Comparison of ENCODE assay signal across 28 cellular contexts in the genomic region with DNA sequence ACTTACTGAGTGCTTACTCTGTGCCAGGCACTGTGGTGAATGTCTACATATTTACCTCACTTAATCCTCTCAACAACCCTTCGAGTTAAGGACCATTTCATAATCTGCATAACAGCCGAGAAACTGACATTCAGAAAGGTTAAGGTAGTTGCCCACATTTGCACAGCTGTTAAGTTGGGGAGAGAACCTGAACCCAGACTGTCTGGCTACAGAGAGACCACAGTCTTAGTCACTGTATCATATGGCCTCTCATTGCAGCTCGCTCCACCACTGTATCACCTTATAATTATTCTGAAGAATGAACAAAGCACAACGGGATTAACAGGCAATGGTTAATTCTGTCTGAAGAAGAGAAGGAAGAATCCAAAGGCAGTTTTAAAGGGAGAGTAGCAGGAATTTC.
DNase-seq lines count a peak whose midpoint lies in the region; ATAC-seq and TF ChIP-seq lines count a peak whose summit lies in the region.
"Had no signal": no experiment of that assay in that cellular context is flagged by ENCODE, and none has a peak within 500 bp of the region (broad histone marks: within the 10 kb centered on the region; RNA-seq: fewer than 3 reads in every experiment).

No MANE protein-coding gene starts in this region.

- POLR2A ChIA-PET in SK-N-SH (lab: Yijun Ruan, JAX): no interaction called here
- POLR2A ChIA-PET in naive thymus-derived CD8-positive, alpha-beta T cell (lab: Charles Lee): no interaction called here

- peak overlapping the region; percentile 8 for H3K27ac Mint-ChIP-seq in activated naive CD8-positive, alpha-beta T cell
- no peak overlapping the region for H3K27ac Mint-ChIP-seq in activated naive CD8-positive, alpha-beta T cell treated with anti-CD3 and anti-CD28 coated beads for 36 hours
- H3K27ac Mint-ChIP-seq in activated naive CD8-positive, alpha-beta T cell treated with anti-CD3 and anti-CD28 coated beads, Interleukin-2, amount 50 U/mL, for 24 hours: no peak overlapping the region
- peak overlapping the region in 1 of 10 donors; percentile 5 for H3K27ac Mint-ChIP-seq in naive thymus-derived CD8-positive, alpha-beta T cell
- H3K27ac Mint-ChIP-seq: activated CD4-positive, alpha-beta memory T cell treated with anti-CD3 and anti-CD28 coated beads for 36 hours; B cell; CD8-positive, alpha-beta T cell had no signal

- H3K4me1 Mint-ChIP-seq in activated naive CD8-positive, alpha-beta T cell (ENCODE audit: low read depth): peaks cover 8% of the 10 kb centered on the region
- peaks cover 5% of the 10 kb centered on the region for H3K4me1 Mint-ChIP-seq in activated naive CD8-positive, alpha-beta T cell treated with anti-CD3 and anti-CD28 coated beads for 36 hours
- peaks cover 8% of the 10 kb centered on the region for H3K4me1 Mint-ChIP-seq in activated naive CD8-positive, alpha-beta T cell treated with anti-CD3 and anti-CD28 coated beads, Interleukin-2, amount 50 U/mL, for 24 hours
- H3K4me1 Mint-ChIP-seq in naive thymus-derived CD8-positive, alpha-beta T cell: peaks cover 0 to 3% (median 0%) of the 10 kb centered on the region in 4 donors
- H3K4me1 Mint-ChIP-seq: B cell had no signal

- no peaks in the 10 kb centered on the region for H3K27me3 Mint-ChIP-seq in activated naive CD8-positive, alpha-beta T cell
- no peaks in the 10 kb centered on the region for H3K27me3 Mint-ChIP-seq in activated naive CD8-positive, alpha-beta T cell treated with anti-CD3 and anti-CD28 coated beads for 36 hours
- no peaks in the 10 kb centered on the region for H3K27me3 Mint-ChIP-seq in activated naive CD8-positive, alpha-beta T cell treated with anti-CD3 and anti-CD28 coated beads, Interleukin-2, amount 50 U/mL, for 24 hours
- H3K27me3 Mint-ChIP-seq in naive thymus-derived CD8-positive, alpha-beta T cell: no peaks in the 10 kb centered on the region
- H3K27me3 Mint-ChIP-seq: activated CD4-positive, alpha-beta memory T cell treated with anti-CD3 and anti-CD28 coated beads for 36 hours; B cell had no signal

- DNase-seq in activated naive CD8-positive, alpha-beta T cell treated with anti-CD3 and anti-CD28 coated beads for 36 hours: no peak
- no peak for DNase-seq in activated naive CD8-positive, alpha-beta T cell treated with anti-CD3 and anti-CD28 coated beads, Interleukin-2, amount 50 U/mL, for 24 hours
- DNase-seq in iris pigment epithelial cell (ENCODE audit: low read depth): peak; percentile 38
- DNase-seq in NCI-H1930 (lab: John Stamatoyannopoulos, UW): no peak
- DNase-seq in SK-N-SH: no peak
- DNase-seq in naive thymus-derived CD8-positive, alpha-beta T cell: no peak
- DNase-seq in UCSD-AML1 (lab: John Stamatoyannopoulos, UW; ENCODE audit: unreplicated experiment): no peak
- DNase-seq: activated CD4-positive, alpha-beta memory T cell treated with anti-CD3 and anti-CD28 coated beads for 36 hours; activated effector memory CD4-positive, alpha-beta T cell treated with anti-CD3 and anti-CD28 coated beads, Interleukin-2, amount 50 U/mL, for 16 hours; adrenal gland; CD8-positive, alpha-beta T cell; central memory CD4-positive, alpha-beta T cell; dermis blood vessel endothelial cell; esophagus squamous epithelium; IMR-90; NCI-H1092; NCI-H1694 treated with DMSO at 0.1 percent for 48 hours; NCI-H2171; NCI-H510A; nucleus accumbens; Peyer's patch; SIG-M5 had no signal

- peaks cover 16 to 40% of the 10 kb centered on the region in 2 experiments for H3K36me3 ChIP-seq in SK-N-SH (replicated peaks in 1 of 2; ENCODE audit: control insufficient read depth in 1 of 2, insufficient read depth in 2 of 2, low read length in 1 of 2)
- H3K36me3 ChIP-seq: adrenal gland had no signal

- H3K27me3 ChIP-seq in SK-N-SH (ENCODE audit: insufficient read depth): no peaks in the 10 kb centered on the region
- H3K27me3 ChIP-seq: adrenal gland, esophagus squamous epithelium, hepatocyte, Peyer's patch, tibial nerve had no signal

- no peak overlapping the region for H3K9ac ChIP-seq in SK-N-SH

- TF ChIP-seq CTCF in SK-N-SH (IDR thresholded peaks at IDR 0.05): no peak

- CTCF ChIA-PET in SK-N-SH (lab: Yijun Ruan, JAX): interaction anchor here (1.2 kb wide), 1 partner anchor 28 kb away, joined by 7 read pairs; no protein-coding TSS in a partner anchor

- H3K79me2 ChIP-seq in SK-N-SH (ENCODE audit: insufficient read depth): no peaks in the 10 kb centered on the region
- H3K79me2 ChIP-seq: hepatocyte had no signal

- H3K4me2 ChIP-seq in SK-N-SH: no peak overlapping the region
- H3K4me2 ChIP-seq: hepatocyte had no signal

- H3K9me2 ChIP-seq in SK-N-SH: no peaks in the 10 kb centered on the region

- H3K4me3 Mint-ChIP-seq in activated naive CD8-positive, alpha-beta T cell: no peak overlapping the region
- no peak overlapping the region for H3K4me3 Mint-ChIP-seq in activated naive CD8-positive, alpha-beta T cell treated with anti-CD3 and anti-CD28 coated beads for 36 hours
- no peak overlapping the region for H3K4me3 Mint-ChIP-seq in activated naive CD8-positive, alpha-beta T cell treated with anti-CD3 and anti-CD28 coated beads, Interleukin-2, amount 50 U/mL, for 24 hours
- H3K4me3 Mint-ChIP-seq in naive thymus-derived CD8-positive, alpha-beta T cell: no peak overlapping the region
- H3K4me3 Mint-ChIP-seq: activated CD4-positive, alpha-beta memory T cell treated with anti-CD3 and anti-CD28 coated beads for 36 hours; B cell; CD8-positive, alpha-beta T cell had no signal

- 67% methylated on average over 4 of the region's 4 CpGs for WGBS in SK-N-SH (ENCODE audit: low lambda C conversion rate)

- H3K4me3 ChIP-seq in SK-N-SH (ENCODE audit: low read depth in 2 of 2, low read length in 1 of 2): no peak overlapping the region
- H3K4me3 ChIP-seq: adrenal gland, esophagus squamous epithelium, hepatocyte, Peyer's patch, skin epidermis, tibial nerve had no signal

- no peaks in the 10 kb centered on the region for H3K9me3 Mint-ChIP-seq in activated naive CD8-positive, alpha-beta T cell (ENCODE audit: low read depth)
- H3K9me3 Mint-ChIP-seq in activated naive CD8-positive, alpha-beta T cell treated with anti-CD3 and anti-CD28 coated beads for 36 hours: no peaks in the 10 kb centered on the region
- H3K9me3 Mint-ChIP-seq in activated naive CD8-positive, alpha-beta T cell treated with anti-CD3 and anti-CD28 coated beads, Interleukin-2, amount 50 U/mL, for 24 hours: no peaks in the 10 kb centered on the region
- H3K9me3 Mint-ChIP-seq in naive thymus-derived CD8-positive, alpha-beta T cell: no peaks in the 10 kb centered on the region
- H3K9me3 Mint-ChIP-seq: activated CD4-positive, alpha-beta memory T cell treated with anti-CD3 and anti-CD28 coated beads for 36 hours; CD8-positive, alpha-beta T cell had no signal

- TF ChIP-seq EP300 in SK-N-SH (IDR thresholded peaks at IDR 0.05; ENCODE audit: borderline replicate concordance in 1 of 2, low read depth in 1 of 2, low read length in 1 of 2): no peak

- no peak for TF ChIP-seq RAD21 in SK-N-SH (IDR thresholded peaks at IDR 0.05; ENCODE audit: low read length)

- peak; percentile 94 for ATAC-seq in activated naive CD8-positive, alpha-beta T cell treated with anti-CD3 and anti-CD28 coated beads, Interleukin-2, amount 50 U/mL, for 24 hours
- no peak for ATAC-seq in naive thymus-derived CD8-positive, alpha-beta T cell
- ATAC-seq: CD8-positive, alpha-beta T cell; left lobe of liver had no signal

- H3K36me3 Mint-ChIP-seq in activated naive CD8-positive, alpha-beta T cell: peaks cover 4% of the 10 kb centered on the region
- H3K36me3 Mint-ChIP-seq in activated naive CD8-positive, alpha-beta T cell treated with anti-CD3 and anti-CD28 coated beads for 36 hours: peaks cover 8% of the 10 kb centered on the region
- peaks cover 5% of the 10 kb centered on the region for H3K36me3 Mint-ChIP-seq in activated naive CD8-positive, alpha-beta T cell treated with anti-CD3 and anti-CD28 coated beads, Interleukin-2, amount 50 U/mL, for 24 hours (ENCODE audit: low read depth)
- peaks cover 0 to 19% (median under 1%) of the 10 kb centered on the region in 3 donors for H3K36me3 Mint-ChIP-seq in naive thymus-derived CD8-positive, alpha-beta T cell
- H3K36me3 Mint-ChIP-seq: activated CD4-positive, alpha-beta memory T cell treated with anti-CD3 and anti-CD28 coated beads for 36 hours had no signal

- no peaks in the 10 kb centered on the region; a peak in 2 of 4 replicates for H3K4me1 ChIP-seq in SK-N-SH (ENCODE audit: control insufficient read depth in 1 of 2, insufficient read depth in 2 of 2, low read depth in 1 of 2, low read length in 1 of 2)
- H3K4me1 ChIP-seq: adrenal gland, esophagus squamous epithelium, Peyer's patch, tibial nerve had no signal

- no peaks in the 10 kb centered on the region for H3K9me3 ChIP-seq in SK-N-SH
- H3K9me3 ChIP-seq: adrenal gland, esophagus squamous epithelium, Peyer's patch, tibial nerve had no signal

- H4K20me1 ChIP-seq in SK-N-SH (ENCODE audit: insufficient read depth): no peaks in the 10 kb centered on the region

- H3K27ac ChIP-seq in SK-N-SH (ENCODE audit: low read depth in 2 of 2, low read length in 1 of 2): no peak overlapping the region
- H3K27ac ChIP-seq: adrenal gland, esophagus squamous epithelium, hepatocyte, Peyer's patch, skin epidermis, tibial nerve had no signal

- H2AFZ ChIP-seq in SK-N-SH (ENCODE audit: low read depth): no peak overlapping the region
- H2AFZ ChIP-seq: hepatocyte had no signal

- H3F3A ChIP-seq in SK-N-SH (replicated peaks; ENCODE audit: insufficient read depth): peaks cover 4% of the 10 kb centered on the region

TF ChIP-seq in SK-N-SH, 30 proteins besides CTCF, POLR2A, EP300 and RAD21 (continues in another document):
- no peak for TF ChIP-seq MXI1 (IDR thresholded peaks at IDR 0.05; ENCODE audit: low read depth, low read length)
- no peak for TF ChIP-seq RFX5 (IDR thresholded peaks at IDR 0.05; ENCODE audit: low read length)
- TF ChIP-seq, protein P1, sequence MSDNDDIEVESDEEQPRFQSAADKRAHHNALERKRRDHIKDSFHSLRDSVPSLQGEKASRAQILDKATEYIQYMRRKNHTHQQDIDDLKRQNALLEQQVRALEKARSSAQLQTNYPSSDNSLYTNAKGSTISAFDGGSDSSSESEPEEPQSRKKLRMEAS (IDR thresholded peaks at IDR 0.05; ENCODE audit: low read depth): no peak
- no peak for TF ChIP-seq RXRA (IDR thresholded peaks at IDR 0.05; ENCODE audit: borderline replicate concordance, low read depth)
- TF ChIP-seq, protein P2, sequence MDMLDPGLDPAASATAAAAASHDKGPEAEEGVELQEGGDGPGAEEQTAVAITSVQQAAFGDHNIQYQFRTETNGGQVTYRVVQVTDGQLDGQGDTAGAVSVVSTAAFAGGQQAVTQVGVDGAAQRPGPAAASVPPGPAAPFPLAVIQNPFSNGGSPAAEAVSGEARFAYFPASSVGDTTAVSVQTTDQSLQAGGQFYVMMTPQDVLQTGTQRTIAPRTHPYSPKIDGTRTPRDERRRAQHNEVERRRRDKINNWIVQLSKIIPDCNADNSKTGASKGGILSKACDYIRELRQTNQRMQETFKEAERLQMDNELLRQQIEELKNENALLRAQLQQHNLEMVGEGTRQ (IDR thresholded peaks at IDR 0.05; ENCODE audit: borderline replicate concordance, low read depth, low read length): no peak
- TF ChIP-seq SMC3 (IDR thresholded peaks at IDR 0.05; ENCODE audit: low read depth, low read length): no peak
- TF ChIP-seq POLR2AphosphoS5 (IDR thresholded peaks at IDR 0.05; ENCODE audit: low read depth, low read length): no peak
